In genomic region chr11:44893250-44894216, GRCh38 we compare ENCODE assay signal across 8 cellular contexts. TPM values are rescaled to one million over a fixed set of nuclear protein-coding genes. Genes with fewer than 3 reads are reported as not detected.
A peak's percentile ranks its signal among the peaks of the same experiment; 100 is the strongest.
DNase-seq lines count a peak whose midpoint lies in the region; ATAC-seq and TF ChIP-seq lines count a peak whose summit lies in the region.

No MANE protein-coding gene starts in this region.

- H3K9me3 Mint-ChIP-seq in mesothelial cell of epicardium = no peaks in the 10 kb centered on the region
- H3K9me3 Mint-ChIP-seq in activated naive CD4-positive, alpha-beta T cell treated with anti-CD3 and anti-CD28 coated beads, Interleukin-2, amount 50 U/mL, for 72 hours = peaks cover 0 to 3% of the 10 kb centered on the region in 2 donors

- peaks cover 10% of the 10 kb centered on the region for H3K4me1 ChIP-seq in testis

- no peaks in the 10 kb centered on the region for H3K36me3 Mint-ChIP-seq in mesothelial cell of epicardium
- H3K36me3 Mint-ChIP-seq in activated naive CD4-positive, alpha-beta T cell treated with anti-CD3 and anti-CD28 coated beads, Interleukin-2, amount 50 U/mL, for 72 hours = peaks cover 0 to 7% of the 10 kb centered on the region in 2 donors

- no peak overlapping the region for H3K4me3 Mint-ChIP-seq in mesothelial cell of epicardium

- H3K4me1 Mint-ChIP-seq in mesothelial cell of epicardium = peaks cover 13% of the 10 kb centered on the region

- H3K27ac Mint-ChIP-seq in mesothelial cell of epicardium = peak overlapping the region; percentile 8
- H3K27ac Mint-ChIP-seq in activated naive CD4-positive, alpha-beta T cell treated with anti-CD3 and anti-CD28 coated beads, Interleukin-2, amount 50 U/mL, for 72 hours = no peak overlapping the region

- TF ChIP-seq POLR2A in testis (IDR thresholded peaks at IDR 0.05) = no peak

- H3K27ac ChIP-seq in dorsolateral prefrontal cortex (peak overlapping the region in 17 of 59 donors; percentile 8 to 90 (median 40)), testis (peak overlapping the region in 1 of 2 donors; percentile 12)

- 47 to 54% methylated on average over 19 to 20 of the region's 20 CpGs for WGBS in testis, 2 donors

- intact Hi-C loops in dorsolateral prefrontal cortex (cut with DNase I) = loop anchor here (1.0 to 5.0 kb wide), 5 partner anchors 166 to 341 kb away; partner anchors contain the start of gene TSPAN18 (in 2 of the 2)
- intact Hi-C loops in testis (cut with DNase I; ENCODE audit: low total_unique reads) = loop anchor here (5.0 kb wide), 1 partner anchor 166 kb away; the partner anchor contains the start of gene TSPAN18

- H3K27me3 ChIP-seq in dorsolateral prefrontal cortex (peaks cover 0 to 4% (median 0%) of the 10 kb centered on the region in 45 donors), testis (no peaks in the 10 kb centered on the region)

- TF ChIP-seq CTCF in dorsolateral prefrontal cortex (IDR thresholded peaks at IDR 0.05 in 54 of 56, conservative IDR thresholded peaks at IDR 0.05 in 2 of 56; ENCODE audit: low read depth in 1 of 56, partially characterized antibody in 56 of 56) (no peak), mesothelial cell of epicardium (IDR thresholded peaks at IDR 0.05; ENCODE audit: unreplicated experiment) (no peak), testis (IDR thresholded peaks at IDR 0.05) (no peak)

- H3K4me3 ChIP-seq in dorsolateral prefrontal cortex (peak overlapping the region in 32 of 59 donors; percentile 1 to 52 (median 25)), testis (no peak overlapping the region)

- H3K27me3 Mint-ChIP-seq in mesothelial cell of epicardium (ENCODE audit: low read depth) = no peaks in the 10 kb centered on the region

- peak; percentile 96 to 99 for DNase-seq in NCI-H446 (lab: John Stamatoyannopoulos, UW)
- DNase-seq in dorsolateral prefrontal cortex = peak in 6 of 10 donors; percentile 44 to 95 (median 51)
- no peak for DNase-seq in mesothelial cell of epicardium (ENCODE audit: low spot score in 2 of 2, unreplicated experiment in 2 of 2)
- DNase-seq in testis = peak; percentile 69
- DNase-seq in activated naive CD4-positive, alpha-beta T cell treated with anti-CD3 and anti-CD28 coated beads, Interleukin-2, amount 50 U/mL, for 72 hours (ENCODE audit: low spot score in 2 of 2) = no peak
- no peak for DNase-seq in KG1 (lab: John Stamatoyannopoulos, UW)

- no peaks in the 10 kb centered on the region for H3K36me3 ChIP-seq in testis (ENCODE audit: low read depth, missing control alignments)

- no peak for ATAC-seq in HG03196 (IDR thresholded peaks at IDR 0.05; ENCODE audit: unreplicated experiment)
- ATAC-seq in HG02840 (IDR thresholded peaks at IDR 0.05; ENCODE audit: low FRiP score, unreplicated experiment) = no peak
- ATAC-seq in activated naive CD4-positive, alpha-beta T cell treated with anti-CD3 and anti-CD28 coated beads, Interleukin-2, amount 50 U/mL, for 72 hours = no peak

- H3K9me3 ChIP-seq in testis = no peaks in the 10 kb centered on the region

RNA-seq across cellular contexts. Expression of gene TP53I11, which starts 57.1 kb away (rescaled TPM):
- total RNA-seq in dorsolateral prefrontal cortex = 10 to 100 TPM in 119 of 120 experiments, 1 to 10 TPM in 1; 9.6 to 61.1 (median 25.7) TPM
- total RNA-seq in mesothelial cell of epicardium = 71.0 to 81.0 TPM (median 73.1 TPM) in 3 replicates
- 10 to 100 TPM; 19.9 to 28.7 TPM for total RNA-seq in testis
- polyA plus RNA-seq in testis (ENCODE audit: insufficient read depth, low read depth, low replicate concordance) = 29.7 TPM
- total RNA-seq in activated naive CD4-positive, alpha-beta T cell treated with anti-CD3 and anti-CD28 coated beads, Interleukin-2, amount 50 U/mL, for 72 hours = 10 to 100 TPM in 1 of 2 donors, 1 to 10 TPM in 1; 7.5 to 21.5 TPM

Comparison
In these comparisons a context has a peak if more than half of its experiments do, and no peak if none do; other contexts are left out.
1. DNase-seq: peak in NCI-H446 (2 of 2), dorsolateral prefrontal cortex (6 of 10) and testis (single experiment); none in mesothelial cell of epicardium (0 of 2), activated naive CD4-positive, alpha-beta T cell treated with anti-CD3 and anti-CD28 coated beads, Interleukin-2, amount 50 U/mL, for 72 hours (0 of 2) and KG1 (single experiment).
2. H3K4me3 ChIP-seq: peak in dorsolateral prefrontal cortex (32 of 59); none in testis (0 of 2).